Comparison of ENCODE assay signal across 22 cellular contexts in genomic region chr13:83794627-83795026, GRCh38.
DNase-seq lines count a peak whose midpoint lies in the region; TF ChIP-seq lines count a peak whose summit lies in the region.
"Had no signal": no experiment of that assay in that cellular context is flagged by ENCODE, and none has a peak within 500 bp of the region (broad histone marks: within the 10 kb centered on the region; RNA-seq: fewer than 3 reads in every experiment).

No MANE protein-coding gene starts in this region.

- H3K79me2 ChIP-seq in mammary epithelial cell (ENCODE audit: insufficient read depth, low read length): no peaks in the 10 kb centered on the region
- no peaks in the 10 kb centered on the region for H3K79me2 ChIP-seq in neural cell (replicated peaks; ENCODE audit: insufficient read depth, low read length)

- H4K20me1 ChIP-seq in mammary epithelial cell (ENCODE audit: insufficient read depth, low read length) (no peaks in the 10 kb centered on the region), neural cell (ENCODE audit: insufficient read depth) (no peaks in the 10 kb centered on the region)
- H4K20me1 ChIP-seq: BLaER1 treated with 17β-estradiol and CSF1 and Interleukin-3, amounts not matched to agents 10 nM and 100 nM had no signal

- POLR2A ChIA-PET in MCF 10A (lab: Yijun Ruan, JAX): no interaction called here

- H3K9me2 ChIP-seq in neural cell (ENCODE audit: insufficient read depth, low read length): no peaks in the 10 kb centered on the region

- H3K9me3 Mint-ChIP-seq in MCF 10A (ENCODE audit: unreplicated experiment): no peaks in the 10 kb centered on the region
- H3K9me3 Mint-ChIP-seq: CD4-positive, alpha-beta T cell; CD8-positive, alpha-beta T cell had no signal

- H3K36me3 ChIP-seq in mammary epithelial cell (ENCODE audit: insufficient read depth, low read length): no peaks in the 10 kb centered on the region
- peaks cover 9% of the 10 kb centered on the region for H3K36me3 ChIP-seq in neural cell (ENCODE audit: insufficient read depth, low read length)
- H3K36me3 ChIP-seq: BLaER1 treated with 17β-estradiol and CSF1 and Interleukin-3, amounts not matched to agents 10 nM and 100 nM had no signal

- peak overlapping the region; percentile 12 for H2AFZ ChIP-seq in mammary epithelial cell (ENCODE audit: low read depth, low read length)
- H2AFZ ChIP-seq in neural cell (ENCODE audit: low read depth, low read length): no peak overlapping the region

- H3K27ac Mint-ChIP-seq in MCF 10A (ENCODE audit: low read depth, unreplicated experiment): no peak overlapping the region
- H3K27ac Mint-ChIP-seq: B cell; CD4-positive, alpha-beta T cell; CD8-positive, alpha-beta T cell had no signal

- H3K4me1 ChIP-seq in mammary epithelial cell (ENCODE audit: insufficient read depth, low read length): no peaks in the 10 kb centered on the region
- H3K4me1 ChIP-seq: A549; BLaER1 treated with 17β-estradiol and CSF1 and Interleukin-3, amounts not matched to agents 10 nM and 100 nM; Caco-2 had no signal

- H3K9ac ChIP-seq in mammary epithelial cell (ENCODE audit: insufficient read depth, low read length) (no peak overlapping the region), neural cell (ENCODE audit: low read length) (no peak overlapping the region)
- H3K9ac ChIP-seq: BLaER1 treated with 17β-estradiol and CSF1 and Interleukin-3, amounts not matched to agents 10 nM and 100 nM had no signal

- TF ChIP-seq EP300 in neural cell (conservative IDR thresholded peaks at IDR 0.05; ENCODE audit: poor library complexity, severe bottlenecking): peak; percentile 68

- H3K36me3 Mint-ChIP-seq in MCF 10A (ENCODE audit: insufficient read depth, unreplicated experiment): no peaks in the 10 kb centered on the region
- H3K36me3 Mint-ChIP-seq: CD8-positive, alpha-beta T cell had no signal

- H3F3A ChIP-seq in neural cell (ENCODE audit: insufficient read depth, low read length, poor library complexity, severe bottlenecking): peaks cover 4% of the 10 kb centered on the region

- no peaks in the 10 kb centered on the region for H3K27me3 ChIP-seq in mammary epithelial cell (ENCODE audit: insufficient read depth, low read length)
- no peaks in the 10 kb centered on the region for H3K27me3 ChIP-seq in neural cell (ENCODE audit: insufficient read depth, low read depth, low read length)
- H3K27me3 ChIP-seq: BLaER1 treated with 17β-estradiol and CSF1 and Interleukin-3, amounts not matched to agents 10 nM and 100 nM had no signal

- H3K27me3 Mint-ChIP-seq in MCF 10A (ENCODE audit: insufficient read depth, unreplicated experiment): no peaks in the 10 kb centered on the region
- H3K27me3 Mint-ChIP-seq: B cell; CD4-positive, alpha-beta T cell had no signal

- H3K4me2 ChIP-seq in mammary epithelial cell (ENCODE audit: insufficient read depth, low read depth, low read length) (no peak overlapping the region), neural cell (ENCODE audit: low read length) (no peak overlapping the region)
- H3K4me2 ChIP-seq: A549; BLaER1 treated with 17β-estradiol and CSF1 and Interleukin-3, amounts not matched to agents 10 nM and 100 nM had no signal

- H3K4me3 ChIP-seq in mammary epithelial cell (replicated peaks in 1 of 3; ENCODE audit: insufficient read depth in 1 of 3, low read depth in 2 of 3, low read length in 3 of 3): no peak overlapping the region
- H3K4me3 ChIP-seq in neural cell (ENCODE audit: low read length): no peak overlapping the region
- H3K4me3 ChIP-seq: A549; BLaER1 treated with 17β-estradiol and CSF1 and Interleukin-3, amounts not matched to agents 10 nM and 100 nM; GM12878 had no signal

- H3K9me3 ChIP-seq in mammary epithelial cell (replicated peaks; ENCODE audit: insufficient read depth, low read length) (no peaks in the 10 kb centered on the region), neural cell (ENCODE audit: low read length) (no peaks in the 10 kb centered on the region)
- H3K9me3 ChIP-seq: A549; BLaER1 treated with 17β-estradiol and CSF1 and Interleukin-3, amounts not matched to agents 10 nM and 100 nM; Caco-2 had no signal

- H3K4me1 Mint-ChIP-seq in MCF 10A (ENCODE audit: insufficient read depth, unreplicated experiment): peaks cover 2% of the 10 kb centered on the region
- H3K4me1 Mint-ChIP-seq: B cell had no signal

- H3K27ac ChIP-seq in mammary epithelial cell (ENCODE audit: insufficient read depth, low read depth, low read length): no peak overlapping the region
- peak overlapping the region; percentile 50 for H3K27ac ChIP-seq in caudate nucleus (ENCODE audit: low read depth, low read length)
- H3K27ac ChIP-seq in neural cell (ENCODE audit: low read length): peak overlapping the region; percentile 33
- H3K27ac ChIP-seq: 22Rv1; A549; BLaER1 treated with 17β-estradiol and CSF1 and Interleukin-3, amounts not matched to agents 10 nM and 100 nM; C4-2B had no signal

- CTCF ChIA-PET in mammary epithelial cell (lab: Charles Lee; ENCODE audit: low non-redundant PET) (no interaction called here), MCF 10A (lab: Yijun Ruan, JAX) (interaction anchor here (0.8 kb wide), 1 partner anchor 11 kb away, joined by 3 read pairs; no protein-coding TSS in a partner anchor)

- in situ Hi-C loops in mammary epithelial cell (cut with MboI; ENCODE audit: low sequenced_read_pairs in 2 of 2): no loop called here

- TF ChIP-seq RAD21 in neural cell (conservative IDR thresholded peaks at IDR 0.05): no peak

- no peak for DNase-seq in mammary epithelial cell
- DNase-seq in MCF 10A (ENCODE audit: unreplicated experiment): no peak
- peak; percentile 47 for DNase-seq in EH (ENCODE audit: low read depth)
- no peak for DNase-seq in caudate nucleus (lab: John Stamatoyannopoulos, UW)
- DNase-seq in stimulated activated naive CD4-positive, alpha-beta T cell (lab: John Stamatoyannopoulos, UW): no peak
- DNase-seq in NOMO-1 treated with DMSO at 0.1 percent for 48 hours (lab: John Stamatoyannopoulos, UW; ENCODE audit: unreplicated experiment): no peak
- no peak for DNase-seq in Kasumi-1 (lab: John Stamatoyannopoulos, UW)
- DNase-seq: AML-193; Caco-2; Calu3; CD4-positive, alpha-beta T cell; CD8-positive, alpha-beta T cell; DMS79 treated with DMSO at 0.1 percent for 48 hours; EL; GDM1 had no signal

- TF ChIP-seq CTCF in mammary epithelial cell (conservative IDR thresholded peaks at IDR 0.05 in 1 of 2, IDR thresholded peaks at IDR 0.05 in 1 of 2; ENCODE audit: extremely low read depth in 1 of 2, insufficient read depth in 1 of 2, low read depth in 1 of 2, low read length in 2 of 2): no peak
- TF ChIP-seq CTCF in MCF 10A (IDR thresholded peaks at IDR 0.05; ENCODE audit: unreplicated experiment): no peak
- TF ChIP-seq CTCF in neural cell (IDR thresholded peaks at IDR 0.05; ENCODE audit: poor library complexity, severe bottlenecking): no peak

- intact Hi-C loops in mammary epithelial cell (cut with micrococcal nuclease): no loop called here
- intact Hi-C loops in MCF 10A (cut with micrococcal nuclease): no loop called here

- WGBS in mammary epithelial cell (ENCODE audit: low coverage, missing lambda C conversion rate): 100% methylated on average over 2 of the region's 2 CpGs

- dilution Hi-C loops in mammary epithelial cell (cut with HindIII; ENCODE audit: low sequenced_read_pairs): no loop called here

- BruUV-seq in mammary epithelial cell (replicated peaks; lab: Mats Ljungman, UMichigan) (no TSS peak), MCF 10A (replicated peaks; lab: Mats Ljungman, UMichigan) (no TSS peak)

- H3K4me3 Mint-ChIP-seq in MCF 10A (ENCODE audit: unreplicated experiment): no peak overlapping the region
- H3K4me3 Mint-ChIP-seq: B cell; CD4-positive, alpha-beta T cell; CD8-positive, alpha-beta T cell had no signal

TF ChIP-seq in neural cell, 6 proteins besides CTCF, POLR2A, EP300 and RAD21:
- TF ChIP-seq POLR2AphosphoS5 (IDR thresholded peaks at IDR 0.05) (peak; percentile 46), TAF1 (IDR thresholded peaks at IDR 0.05; ENCODE audit: low read depth) (no peak), SMC3 (conservative IDR thresholded peaks at IDR 0.05; ENCODE audit: poor library complexity) (no peak), REST (IDR thresholded peaks at IDR 0.05; ENCODE audit: borderline replicate concordance) (no peak), EZH2 (IDR thresholded peaks at IDR 0.05; ENCODE audit: borderline replicate concordance, insufficient read depth, low read length, poor library complexity, severe bottlenecking) (no peak), MXI1 (conservative IDR thresholded peaks at IDR 0.05; ENCODE audit: poor library complexity, severe bottlenecking) (no peak)
